12 cellular contexts compared by ENCODE assay signal in genomic region chr4:27881705-27882104, GRCh38.
"Had no signal": no experiment of that assay in that cellular context is flagged by ENCODE, and none has a peak within 500 bp of the region (broad histone marks: within the 10 kb centered on the region; RNA-seq: fewer than 3 reads in every experiment).

No MANE protein-coding gene starts in this region.

- DNase-seq: activated CD8-positive, alpha-beta memory T cell treated with anti-CD3 and anti-CD28 coated beads, Interleukin-2, amount 50 U/mL, for 4 hours; activated CD8-positive, alpha-beta T cell treated with anti-CD3 and anti-CD28 coated beads for 36 hours; activated gamma-delta T cell treated with Interleukin-2 at 50 U/mL for 16 hours; activated naive CD8-positive, alpha-beta T cell treated with anti-CD3 and anti-CD28 coated beads, Interleukin-2, amount 10 ng/mL, durations not matched to agents 7 days and 5 days; activated T-cell treated with anti-CD3 and anti-CD28 coated beads, Interleukin-2, amount 50 U/mL, for 72 hours; ovary; stimulated activated CD4-positive, alpha-beta T cell treated with anti-CD3 and anti-CD28 coated beads, Interleukin-12 subunit alpha, Interleukin-12 subunit beta, amount 100 ng/mL, for 4 hours; stimulated activated CD4-positive, alpha-beta T cell treated with anti-CD3 and anti-CD28 coated beads, Interleukin-4, amount 100 ng/mL, for 24 hours had no signal

- H3K27me3 ChIP-seq: ascending aorta, ovary had no signal

- H3K36me3 Mint-ChIP-seq: activated naive CD8-positive, alpha-beta T cell treated with anti-CD3 and anti-CD28 coated beads, Interleukin-2, amount 10 ng/mL, durations not matched to agents 7 days and 5 days had no signal

- H3K4me3 ChIP-seq: ascending aorta, ovary had no signal

- H3K4me1 ChIP-seq: ascending aorta had no signal

- H3K4me3 Mint-ChIP-seq: activated CD8-positive, alpha-beta T cell treated with anti-CD3 and anti-CD28 coated beads for 36 hours; activated naive CD8-positive, alpha-beta T cell treated with anti-CD3 and anti-CD28 coated beads, Interleukin-2, amount 10 ng/mL, durations not matched to agents 7 days and 5 days; activated T-cell treated with anti-CD3 and anti-CD28 coated beads, Interleukin-2, amount 50 U/mL, for 72 hours; neural crest cell; stimulated activated naive CD8-positive, alpha-beta T cell treated with anti-CD3 and anti-CD28 coated beads, Interleukin-15, Interleukin-2, amounts not matched to agents 100 ng/mL and 50 ng/mL, for 24 hours had no signal

- H3K36me3 ChIP-seq: ascending aorta, ovary had no signal

- ATAC-seq: activated CD8-positive, alpha-beta T cell treated with anti-CD3 and anti-CD28 coated beads for 36 hours; activated T-cell treated with anti-CD3 and anti-CD28 coated beads, Interleukin-2, amount 50 U/mL, for 72 hours; esophagus mucosa had no signal

- H3K27ac Mint-ChIP-seq: activated CD8-positive, alpha-beta T cell treated with anti-CD3 and anti-CD28 coated beads for 36 hours; activated naive CD8-positive, alpha-beta T cell treated with anti-CD3 and anti-CD28 coated beads, Interleukin-2, amount 10 ng/mL, durations not matched to agents 7 days and 5 days; activated T-cell treated with anti-CD3 and anti-CD28 coated beads, Interleukin-2, amount 50 U/mL, for 72 hours; stimulated activated naive CD8-positive, alpha-beta T cell treated with anti-CD3 and anti-CD28 coated beads, Interleukin-15, Interleukin-2, amounts not matched to agents 100 ng/mL and 50 ng/mL, for 24 hours had no signal

- H3K9me3 ChIP-seq: ascending aorta, ovary had no signal

- H3K27me3 Mint-ChIP-seq: activated CD8-positive, alpha-beta T cell treated with anti-CD3 and anti-CD28 coated beads for 36 hours; activated naive CD8-positive, alpha-beta T cell treated with anti-CD3 and anti-CD28 coated beads, Interleukin-2, amount 10 ng/mL, durations not matched to agents 7 days and 5 days; stimulated activated naive CD8-positive, alpha-beta T cell treated with anti-CD3 and anti-CD28 coated beads, Interleukin-15, Interleukin-2, amounts not matched to agents 100 ng/mL and 50 ng/mL, for 24 hours had no signal

- H3K4me1 Mint-ChIP-seq: activated naive CD8-positive, alpha-beta T cell treated with anti-CD3 and anti-CD28 coated beads, Interleukin-2, amount 10 ng/mL, durations not matched to agents 7 days and 5 days; neural crest cell had no signal

- H3K9me3 Mint-ChIP-seq: stimulated activated naive CD8-positive, alpha-beta T cell treated with anti-CD3 and anti-CD28 coated beads, Interleukin-15, Interleukin-2, amounts not matched to agents 100 ng/mL and 50 ng/mL, for 24 hours had no signal
